ENCODE assay signal across 16 cellular contexts in the genomic region with DNA sequence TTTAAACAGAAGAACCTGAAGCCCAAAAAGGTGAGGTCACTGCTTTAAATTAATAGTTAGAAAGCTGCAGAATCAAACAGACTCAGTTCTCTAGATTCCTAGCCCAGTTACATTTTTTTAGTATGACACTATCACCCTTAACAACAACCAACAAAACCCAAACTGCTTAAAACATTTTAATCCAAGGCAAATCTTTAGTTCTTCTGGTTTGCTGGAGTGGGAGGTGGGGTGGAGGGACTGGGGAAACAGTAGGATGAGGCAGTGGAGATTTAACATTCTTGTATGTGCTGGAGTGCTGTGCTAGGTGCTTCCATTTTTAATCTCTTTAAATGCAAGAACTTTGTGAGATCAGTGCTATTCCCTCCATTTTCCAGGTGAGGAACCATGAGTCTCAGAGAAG.
DNase-seq lines count a peak whose midpoint lies in the region; ATAC-seq and TF ChIP-seq lines count a peak whose summit lies in the region.
"Had no signal": no experiment of that assay in that cellular context is flagged by ENCODE, and none has a peak within 500 bp of the region (broad histone marks: within the 10 kb centered on the region; RNA-seq: fewer than 3 reads in every experiment).

No MANE protein-coding gene starts in this region.

- no peak for ATAC-seq in aorta (ENCODE audit: low FRiP score)
- ATAC-seq: natural killer cell had no signal

- peaks cover 52% of the 10 kb centered on the region for H3K4me1 Mint-ChIP-seq in chondrocyte (ENCODE audit: low read depth)
- H3K4me1 Mint-ChIP-seq: activated naive CD4-positive, alpha-beta T cell treated with anti-CD3 and anti-CD28 coated beads, Interleukin-2, amount 50 U/mL, for 24 hours; natural killer cell had no signal

- H3K4me3 ChIP-seq in right atrium auricular region (no peak overlapping the region), muscle layer of duodenum (ENCODE audit: low read depth in 1 of 2, low read length in 2 of 2) (no peak overlapping the region), aorta (ENCODE audit: low read length in 2 of 2) (no peak overlapping the region)

- intact Hi-C loops in cardiac septum (cut with DNase I) (no loop called here), aorta (cut with DNase I) (loop anchor here (5.0 to 10.0 kb wide), 3 partner anchors 420 to 542 kb away; no protein-coding TSS in a partner anchor)

- H3K9me3 Mint-ChIP-seq in chondrocyte (ENCODE audit: low read depth) = peaks cover 16% of the 10 kb centered on the region

- peaks cover 10% of the 10 kb centered on the region for H3K36me3 Mint-ChIP-seq in chondrocyte (ENCODE audit: low read depth)

- DNase-seq in right atrium auricular region (ENCODE audit: low spot score) (no peak), cardiac septum (ENCODE audit: low spot score) (no peak), chondrocyte (ENCODE audit: low spot score) (no peak), aorta (no peak), T-helper 1 cell (no peak), NCI-H1930 (lab: John Stamatoyannopoulos, UW) (no peak), germinal center (ENCODE audit: low spot score) (no peak)
- DNase-seq: 8988T; activated CD4-positive, alpha-beta memory T cell treated with anti-CD3 and anti-CD28 coated beads for 36 hours; DND-41; natural killer cell; NCI-H2029 treated with DMSO at 0.1 percent for 48 hours; stimulated activated naive CD4-positive, alpha-beta T cell; T-helper 2 cell had no signal

- TF ChIP-seq CTCF in right atrium auricular region (IDR thresholded peaks at IDR 0.05) (no peak), chondrocyte (IDR thresholded peaks at IDR 0.05) (no peak)

- H3K4me3 Mint-ChIP-seq in chondrocyte (ENCODE audit: unreplicated experiment) = no peak overlapping the region
- H3K4me3 Mint-ChIP-seq: activated CD4-positive, alpha-beta memory T cell treated with anti-CD3 and anti-CD28 coated beads for 36 hours; activated naive CD4-positive, alpha-beta T cell treated with anti-CD3 and anti-CD28 coated beads, Interleukin-2, amount 50 U/mL, for 24 hours; natural killer cell had no signal

- H3K9me3 ChIP-seq in right atrium auricular region (peaks cover 0 to 17% of the 10 kb centered on the region in 2 donors), muscle layer of duodenum (ENCODE audit: control insufficient read depth in 1 of 2, low read length in 2 of 2) (peaks cover 0 to 7% of the 10 kb centered on the region in 2 donors), aorta (ENCODE audit: control insufficient read depth, low read length) (peaks cover 2% of the 10 kb centered on the region)

- H3K36me3 ChIP-seq in right atrium auricular region (no peaks in the 10 kb centered on the region), muscle layer of duodenum (ENCODE audit: control insufficient read depth in 1 of 2, insufficient read depth in 2 of 2, low read length in 2 of 2) (peaks cover 0 to 4% of the 10 kb centered on the region in 2 donors), aorta (ENCODE audit: control insufficient read depth in 1 of 2, insufficient read depth in 2 of 2, low read length in 1 of 2) (no peaks in the 10 kb centered on the region)

- H3K27me3 ChIP-seq in right atrium auricular region (no peaks in the 10 kb centered on the region), muscle layer of duodenum (ENCODE audit: low read depth, low read length) (no peaks in the 10 kb centered on the region), aorta (ENCODE audit: control insufficient read depth in 1 of 2, insufficient read depth in 2 of 2, low read length in 1 of 2) (no peaks in the 10 kb centered on the region)

- H3K4me1 ChIP-seq in right atrium auricular region = peaks cover 0 to 22% of the 10 kb centered on the region in 2 donors
- peaks cover 0 to 11% of the 10 kb centered on the region in 2 donors for H3K4me1 ChIP-seq in muscle layer of duodenum (ENCODE audit: control insufficient read depth in 1 of 2, insufficient read depth in 2 of 2, low read length in 2 of 2)
- peaks cover 2 to 16% of the 10 kb centered on the region in 2 donors for H3K4me1 ChIP-seq in aorta (ENCODE audit: control insufficient read depth in 1 of 2, insufficient read depth in 2 of 2, low read length in 2 of 2)

- no peaks in the 10 kb centered on the region for H3K27me3 Mint-ChIP-seq in chondrocyte (ENCODE audit: low read depth)
- H3K27me3 Mint-ChIP-seq: activated CD4-positive, alpha-beta memory T cell treated with anti-CD3 and anti-CD28 coated beads for 36 hours; activated naive CD4-positive, alpha-beta T cell treated with anti-CD3 and anti-CD28 coated beads, Interleukin-2, amount 50 U/mL, for 24 hours had no signal

- H3K27ac ChIP-seq in right atrium auricular region = peak overlapping the region; percentile 33 to 64
- peak overlapping the region; percentile 37 for H3K27ac ChIP-seq in muscle layer of duodenum (ENCODE audit: low read length)
- H3K27ac ChIP-seq in aorta (ENCODE audit: low read depth in 1 of 2, low read length in 2 of 2) = peak overlapping the region; percentile 63 to 89

- H3K27ac Mint-ChIP-seq in chondrocyte (ENCODE audit: unreplicated experiment) = peak overlapping the region; percentile 78
- H3K27ac Mint-ChIP-seq: activated CD4-positive, alpha-beta memory T cell treated with anti-CD3 and anti-CD28 coated beads for 36 hours; activated naive CD4-positive, alpha-beta T cell treated with anti-CD3 and anti-CD28 coated beads, Interleukin-2, amount 50 U/mL, for 24 hours; natural killer cell had no signal
